In genomic region chr2:150610670-150611279, GRCh38 we compare ENCODE assay signal across 8 cellular contexts.
A peak's percentile ranks its signal among the peaks of the same experiment; 100 is the strongest.
DNase-seq lines count a peak whose midpoint lies in the region; ATAC-seq and TF ChIP-seq lines count a peak whose summit lies in the region.

No MANE protein-coding gene starts in this region.

- no peaks in the 10 kb centered on the region for H3F3A ChIP-seq in neural progenitor cell (ENCODE audit: low read depth)

- H3K36me3 ChIP-seq in ACC112 (ENCODE audit: insufficient read depth, low read length) (no peaks in the 10 kb centered on the region), mammary epithelial cell (ENCODE audit: insufficient read depth, low read length) (no peaks in the 10 kb centered on the region), neural progenitor cell (no peaks in the 10 kb centered on the region), vagina (no peaks in the 10 kb centered on the region)

- no peaks in the 10 kb centered on the region for H3K79me2 ChIP-seq in ACC112 (ENCODE audit: control insufficient read depth, insufficient read depth, low read length, unreplicated experiment)
- no peaks in the 10 kb centered on the region for H3K79me2 ChIP-seq in mammary epithelial cell (ENCODE audit: insufficient read depth, low read length)
- H3K79me2 ChIP-seq in neural progenitor cell (ENCODE audit: low read depth), result no peaks in the 10 kb centered on the region

- H3K9me3 ChIP-seq in mammary epithelial cell (replicated peaks; ENCODE audit: insufficient read depth, low read length), result no peaks in the 10 kb centered on the region
- no peaks in the 10 kb centered on the region for H3K9me3 ChIP-seq in neural progenitor cell (ENCODE audit: low read depth)
- H3K9me3 ChIP-seq in vagina, result no peaks in the 10 kb centered on the region

- intact Hi-C loops in mammary epithelial cell (cut with micrococcal nuclease) (loop anchor here (1.0 to 10.0 kb wide), 11 partner anchors 81 to 1014 kb away; partner anchors contain the start of gene RND3), vagina (cut with DNase I) (no loop called here)

- H3K27ac ChIP-seq in ACC112 (ENCODE audit: low read depth, low read length) (peak overlapping the region; percentile 44), mammary epithelial cell (ENCODE audit: insufficient read depth, low read depth, low read length) (no peak overlapping the region), neural progenitor cell (no peak overlapping the region), vagina (no peak overlapping the region)

- H2AFZ ChIP-seq in ACC112 (ENCODE audit: low read length, unreplicated experiment), result no peak overlapping the region
- H2AFZ ChIP-seq in mammary epithelial cell (ENCODE audit: low read depth, low read length), result no peak overlapping the region
- no peak overlapping the region for H2AFZ ChIP-seq in neural progenitor cell (replicated peaks)

- ATAC-seq in GM18867 (IDR thresholded peaks at IDR 0.05; ENCODE audit: unreplicated experiment), result peak; percentile 88
- no peak for ATAC-seq in HG02642 (IDR thresholded peaks at IDR 0.05; ENCODE audit: poor library complexity, unreplicated experiment)

- H3K9me3 Mint-ChIP-seq in neural progenitor cell (no peaks in the 10 kb centered on the region), immature natural killer cell (peaks cover 0 to 7% (median 2%) of the 10 kb centered on the region in 6 donors)

- dilution Hi-C loops in mammary epithelial cell (cut with HindIII; ENCODE audit: low sequenced_read_pairs), result no loop called here

- H3K27me3 Mint-ChIP-seq in neural progenitor cell (ENCODE audit: insufficient read depth, low read depth) (peaks cover 3% of the 10 kb centered on the region), immature natural killer cell (ENCODE audit: low read depth in 3 of 3) (no peaks in the 10 kb centered on the region)

- H3K4me1 ChIP-seq in ACC112 (ENCODE audit: control insufficient read depth, insufficient read depth, low read length, unreplicated experiment) (peaks cover 57% of the 10 kb centered on the region), mammary epithelial cell (ENCODE audit: insufficient read depth, low read length) (no peaks in the 10 kb centered on the region), neural progenitor cell (peaks cover 6% of the 10 kb centered on the region), vagina (peaks cover 13% of the 10 kb centered on the region)

- WGBS in mammary epithelial cell (ENCODE audit: low coverage, missing lambda C conversion rate), result 25% methylated on average over 6 of the region's 6 CpGs

- H3K36me3 Mint-ChIP-seq in neural progenitor cell (no peaks in the 10 kb centered on the region), immature natural killer cell (no peaks in the 10 kb centered on the region)

- H3K27ac Mint-ChIP-seq in neural progenitor cell, result no peak overlapping the region
- no peak overlapping the region for H3K27ac Mint-ChIP-seq in immature natural killer cell

- peak overlapping the region; percentile 20; the same call in 1 of the 2 replicates for H3K4me3 ChIP-seq in ACC112 (ENCODE audit: low read depth, low read length)
- no peak overlapping the region for H3K4me3 ChIP-seq in mammary epithelial cell (replicated peaks in 1 of 3; ENCODE audit: insufficient read depth in 1 of 3, low read depth in 2 of 3, low read length in 3 of 3)
- no peak overlapping the region for H3K4me3 ChIP-seq in neural progenitor cell
- no peak overlapping the region for H3K4me3 ChIP-seq in vagina

- H3K4me2 ChIP-seq in mammary epithelial cell (ENCODE audit: insufficient read depth, low read depth, low read length), result no peak overlapping the region
- no peak overlapping the region for H3K4me2 ChIP-seq in neural progenitor cell

- no peak overlapping the region for H3K4me3 Mint-ChIP-seq in neural progenitor cell
- H3K4me3 Mint-ChIP-seq in immature natural killer cell, result no peak overlapping the region

- TF ChIP-seq CTCF in mammary epithelial cell (conservative IDR thresholded peaks at IDR 0.05 in 1 of 2, IDR thresholded peaks at IDR 0.05 in 1 of 2; ENCODE audit: extremely low read depth in 1 of 2, insufficient read depth in 1 of 2, low read depth in 1 of 2, low read length in 2 of 2) (peak; percentile 69 to 87), neural progenitor cell (IDR thresholded peaks at IDR 0.05) (peak; percentile 71), vagina (IDR thresholded peaks at IDR 0.05) (peak in 1 of 3 experiments; percentile 15)

- no peak for TF ChIP-seq POLR2A in vagina (IDR thresholded peaks at IDR 0.05)

- H3K9ac ChIP-seq in mammary epithelial cell (ENCODE audit: insufficient read depth, low read length) (no peak overlapping the region), neural progenitor cell (no peak overlapping the region)

- in situ Hi-C loops in mammary epithelial cell (cut with MboI; ENCODE audit: low sequenced_read_pairs in 2 of 2), result loop anchor here (5.0 to 25.0 kb wide), 5 partner anchors 123 to 1023 kb away; partner anchors contain the start of genes RND3 (in 2 of the 2) and MMADHC (in 1 of the 2)

- CTCF ChIA-PET in mammary epithelial cell (lab: Charles Lee; ENCODE audit: low non-redundant PET), result interaction anchor here (0.6 kb wide), 1 partner anchor 126 kb away, joined by 5 read pairs; no protein-coding TSS in a partner anchor

- peaks cover 33% of the 10 kb centered on the region for H3K4me1 Mint-ChIP-seq in neural progenitor cell
- no peaks in the 10 kb centered on the region for H3K4me1 Mint-ChIP-seq in immature natural killer cell

- BruUV-seq in mammary epithelial cell (replicated peaks; lab: Mats Ljungman, UMichigan), result no TSS peak

- H3K27me3 ChIP-seq in ACC112 (ENCODE audit: insufficient read depth, low read length) (no peaks in the 10 kb centered on the region), mammary epithelial cell (ENCODE audit: insufficient read depth, low read length) (no peaks in the 10 kb centered on the region), neural progenitor cell (no peaks in the 10 kb centered on the region), vagina (no peaks in the 10 kb centered on the region)

- peak; percentile 68 for DNase-seq in LHCN-M2 (ENCODE audit: low read depth)
- peak; percentile 70 for DNase-seq in mammary epithelial cell
- peak; percentile 55 for DNase-seq in neural progenitor cell (ENCODE audit: low spot score)
- no peak for DNase-seq in immature natural killer cell
- DNase-seq in vagina (ENCODE audit: extremely low spot score in 2 of 2), result no peak

- no peaks in the 10 kb centered on the region for H4K20me1 ChIP-seq in mammary epithelial cell (ENCODE audit: insufficient read depth, low read length)
- no peaks in the 10 kb centered on the region for H4K20me1 ChIP-seq in neural progenitor cell (ENCODE audit: low read depth)

Comparison
In these comparisons a context has a peak if more than half of its experiments do, and no peak if none do; other contexts are left out.
1. DNase-seq: peak in LHCN-M2 (single experiment), mammary epithelial cell (single experiment) and neural progenitor cell (single experiment); none in immature natural killer cell (0 of 3) and vagina (0 of 2).